Comparison of ENCODE assay signal across 36 cellular contexts in genomic region chr14:55423969-55424368, GRCh38. TPM values are rescaled to one million over a fixed set of nuclear protein-coding genes. Genes with fewer than 3 reads are reported as not detected.
"Had no signal": no experiment of that assay in that cellular context is flagged by ENCODE, and none has a peak within 500 bp of the region (broad histone marks: within the 10 kb centered on the region; RNA-seq: fewer than 3 reads in every experiment).

No MANE protein-coding gene starts in this region.

- H3K4me1 ChIP-seq: adrenal gland, gastroesophageal sphincter had no signal

- DNase-seq: activated CD4-positive, alpha-beta memory T cell treated with anti-CD3 and anti-CD28 coated beads for 36 hours; activated CD4-positive, alpha-beta T cell treated with anti-CD3 and anti-CD28 coated beads for 36 hours; activated CD4-positive, alpha-beta T cell treated with anti-CD3 and anti-CD28 coated beads, Interleukin-2, amount 10 ng/mL, durations not matched to agents 24 days and 14 days; activated CD4-positive, CD25-positive, alpha-beta regulatory T cell; activated CD4-positive, CD25-positive, alpha-beta regulatory T cell treated with anti-CD3 and anti-CD28 coated beads, Interleukin-2, amount 50 U/mL, for 72 hours; activated CD8-positive, alpha-beta memory T cell treated with anti-CD3 and anti-CD28 coated beads, Interleukin-2, amount 10 ng/mL, durations not matched to agents 7 days and 5 days; activated CD8-positive, alpha-beta memory T cell treated with anti-CD3 and anti-CD28 coated beads, Interleukin-2, amount 50 U/mL, for 4 hours; activated CD8-positive, alpha-beta T cell treated with anti-CD3 and anti-CD28 coated beads, Interleukin-2, amount 10 ng/mL, durations not matched to agents 7 days and 5 days; activated effector memory CD4-positive, alpha-beta T cell treated with anti-CD3 and anti-CD28 coated beads, Interleukin-2, amount 50 U/mL, for 16 hours; activated naive CD4-positive, alpha-beta T cell treated with anti-CD3 and anti-CD28 coated beads for 36 hours; activated naive CD8-positive, alpha-beta T cell treated with anti-CD3 and anti-CD28 coated beads for 36 hours; activated naive CD8-positive, alpha-beta T cell treated with anti-CD3 and anti-CD28 coated beads, Interleukin-2, amount 50 U/mL, for 24 hours; activated T-cell treated with anti-CD3 and anti-CD28 coated beads, Interleukin-2, amount 50 U/mL, for 1 hour; activated T-cell treated with anti-CD3 and anti-CD28 coated beads, Interleukin-2, amount 50 U/mL, for 48 hours; adrenal gland; amygdala; aorta; caudate nucleus; effector CD8-positive, alpha-beta T cell; esophagus squamous epithelium; foreskin melanocyte; heart right ventricle; T-helper 2 cell had no signal

- H3K27me3 ChIP-seq: adrenal gland, esophagus squamous epithelium, gastroesophageal sphincter, heart right ventricle had no signal

- H3K36me3 ChIP-seq: adrenal gland, esophagus squamous epithelium, gastroesophageal sphincter, heart right ventricle had no signal

- ATAC-seq: activated CD4-positive, alpha-beta T cell treated with anti-CD3 and anti-CD28 coated beads for 36 hours; activated CD8-positive, alpha-beta memory T cell treated with anti-CD3 and anti-CD28 coated beads, Interleukin-2, amount 10 ng/mL, durations not matched to agents 7 days and 5 days; activated CD8-positive, alpha-beta T cell treated with anti-CD3 and anti-CD28 coated beads, Interleukin-2, amount 10 ng/mL, durations not matched to agents 7 days and 5 days; activated naive CD8-positive, alpha-beta T cell treated with anti-CD3 and anti-CD28 coated beads, Interleukin-2, amount 50 U/mL, for 24 hours; gastroesophageal sphincter had no signal

- H3K4me3 ChIP-seq: adrenal gland, esophagus squamous epithelium, gastroesophageal sphincter, heart right ventricle had no signal

- H3K9me3 ChIP-seq: adrenal gland, esophagus squamous epithelium, gastroesophageal sphincter, heart right ventricle had no signal

- H3K27ac ChIP-seq: adrenal gland, epithelial cell of prostate, esophagus squamous epithelium, gastroesophageal sphincter, heart right ventricle had no signal

RNA-seq across cellular contexts. Expression of gene TBPL2, which starts 16.4 kb away (rescaled TPM):
- total RNA-seq: activated CD4-positive, alpha-beta memory T cell treated with anti-CD3 and anti-CD28 coated beads for 36 hours; activated CD4-positive, alpha-beta T cell treated with anti-CD3 and anti-CD28 coated beads for 36 hours; activated CD4-positive, alpha-beta T cell treated with anti-CD3 and anti-CD28 coated beads, Interleukin-2, amount 10 ng/mL, durations not matched to agents 24 days and 14 days; activated CD8-positive, alpha-beta memory T cell treated with anti-CD3 and anti-CD28 coated beads for 36 hours; activated CD8-positive, alpha-beta memory T cell treated with anti-CD3 and anti-CD28 coated beads, Interleukin-2, amount 10 ng/mL, durations not matched to agents 7 days and 5 days; activated CD8-positive, alpha-beta T cell treated with anti-CD3 and anti-CD28 coated beads, Interleukin-2, amount 10 ng/mL, durations not matched to agents 7 days and 5 days; activated naive CD4-positive, alpha-beta T cell treated with anti-CD3 and anti-CD28 coated beads for 36 hours; activated naive CD8-positive, alpha-beta T cell treated with anti-CD3 and anti-CD28 coated beads for 36 hours; activated T-helper 1 cell treated with anti-CD3 and anti-CD28 coated beads, Interleukin-12 subunit alpha, Interleukin-12 subunit beta, Interleukin-2, Interleukin-4 antibody, amounts not matched to agents 30 ng/mL and 10 ng/mL and 1 ng/mL, durations not matched to agents 14 hours and 24 hours and 36 hours; activated T-helper 2 cell treated with anti-CD3 and anti-CD28 coated beads, Interferon-gamma antibody, Interleukin-2, Interleukin-4, amounts not matched to agents 10 μg/mL and 5 μg/mL and 100 μg/mL, durations not matched to agents 14 hours and 24 hours and 36 hours; adrenal gland; aorta; bronchial epithelial cell; chondrocyte; dermis microvascular lymphatic vessel endothelial cell; endothelial cell of umbilical vein; esophagus squamous epithelium; fibroblast of lung; fibroblast of villous mesenchyme; gastroesophageal sphincter; glomerular endothelial cell; heart right ventricle; T-helper 1 cell treated with Interleukin-12 subunit alpha and Interleukin-12 subunit beta and Interleukin-4 antibody, amounts not matched to agents 30 ng/mL and 1 ng/mL, for 36 hours had no signal
